ENCODE assay signal across 8 cellular contexts in the genomic region with DNA sequence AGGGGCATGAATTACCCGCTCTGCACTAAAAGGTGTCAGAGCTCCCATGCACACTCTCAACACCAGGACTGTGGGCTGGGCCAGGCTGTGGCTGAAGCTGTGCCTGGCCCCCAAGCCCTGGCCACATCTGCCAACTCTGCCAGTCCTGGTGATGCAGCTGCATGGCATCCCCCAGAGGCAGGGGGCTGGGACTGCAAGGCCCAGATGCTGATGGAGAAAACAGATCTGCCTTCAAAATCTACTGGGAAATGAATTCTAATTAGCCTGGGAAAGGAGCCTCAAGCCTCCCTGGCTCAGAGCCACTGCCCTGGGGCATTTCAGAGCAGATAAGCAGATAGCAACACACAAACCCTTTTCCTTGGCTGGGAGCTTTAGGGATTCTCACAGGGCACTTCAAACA. TPM values are rescaled to one million over a fixed set of nuclear protein-coding genes. Genes with fewer than 3 reads are reported as not detected.
DNase-seq lines count a peak whose midpoint lies in the region; TF ChIP-seq lines count a peak whose summit lies in the region.
"Had no signal": no experiment of that assay in that cellular context is flagged by ENCODE, and none has a peak within 500 bp of the region (broad histone marks: within the 10 kb centered on the region; RNA-seq: fewer than 3 reads in every experiment).

No MANE protein-coding gene starts in this region.

- H3K27ac ChIP-seq in BLaER1 treated with 17β-estradiol and CSF1 and Interleukin-3, amounts not matched to agents 10 nM and 100 nM: peak overlapping the region in 2 of 11 experiments; percentile 26 to 40; a peak in 2 of 22 replicates
- peak overlapping the region; percentile 77 for H3K27ac ChIP-seq in caudate nucleus (ENCODE audit: low read depth, low read length)
- H3K27ac ChIP-seq: thyroid gland had no signal

- peaks cover 2 to 5% of the 10 kb centered on the region in 2 donors for H3K36me3 Mint-ChIP-seq in CD14-positive monocyte

- no peak for TF ChIP-seq CTCF in CD14-positive monocyte (IDR thresholded peaks at IDR 0.05)

- H3K4me1 Mint-ChIP-seq in CD14-positive monocyte: peaks cover 10% of the 10 kb centered on the region

- peaks cover 0 to 3% (median 0%) of the 10 kb centered on the region in 7 donors for H3K9me3 Mint-ChIP-seq in CD14-positive monocyte

- H3K4me1 ChIP-seq in BLaER1 treated with 17β-estradiol and CSF1 and Interleukin-3, amounts not matched to agents 10 nM and 100 nM: peaks cover 58 to 93% (median 88%) of the 10 kb centered on the region in 10 experiments

- H3K27me3 Mint-ChIP-seq in CD14-positive monocyte (ENCODE audit: low read depth in 3 of 3): peaks cover 22 to 41% (median 38%) of the 10 kb centered on the region in 3 donors

- DNase-seq in M059J (ENCODE audit: low read depth) (peak; percentile 81), caudate nucleus (lab: John Stamatoyannopoulos, UW) (peak in 59 of 61 donors; percentile 11 to 86 (median 67)), NCI-H82 treated with DMSO at 0.1 percent for 48 hours (lab: John Stamatoyannopoulos, UW; ENCODE audit: unreplicated experiment) (no peak), CD14-positive monocyte (ENCODE audit: low spot score) (no peak)
- no peak for DNase-seq in stimulated activated naive CD4-positive, alpha-beta T cell treated with Interleukin-2 at 50 U/mL for 16 hours (lab: John Stamatoyannopoulos, UW)
- DNase-seq: activated CD4-positive, alpha-beta T cell treated with anti-CD3 and anti-CD28 coated beads for 4 hours; thyroid gland had no signal

- H3K36me3 ChIP-seq in BLaER1 treated with 17β-estradiol and CSF1 and Interleukin-3, amounts not matched to agents 10 nM and 100 nM: peaks cover 0 to 24% (median 0%) of the 10 kb centered on the region in 11 experiments; a peak in 5 of 22 replicates
- H3K36me3 ChIP-seq: thyroid gland had no signal

- H3K4me2 ChIP-seq in BLaER1 treated with 17β-estradiol and CSF1 and Interleukin-3, amounts not matched to agents 10 nM and 100 nM: peak overlapping the region; percentile 2 to 99 (median 93); a peak in 18 of 22 replicates

- peak overlapping the region in 2 of 10 experiments; percentile 84 to 91; a peak in 5 of 20 replicates for H3K4me3 ChIP-seq in BLaER1 treated with 17β-estradiol and CSF1 and Interleukin-3, amounts not matched to agents 10 nM and 100 nM
- H3K4me3 ChIP-seq: thyroid gland had no signal

- H3K27ac Mint-ChIP-seq in CD14-positive monocyte: no peak overlapping the region

- intact Hi-C loops in CD14-positive monocyte (cut with micrococcal nuclease): no loop called here

- no peaks in the 10 kb centered on the region for H3K9me3 ChIP-seq in BLaER1 treated with 17β-estradiol and CSF1 and Interleukin-3, amounts not matched to agents 10 nM and 100 nM (replicated peaks in 1 of 11)
- H3K9me3 ChIP-seq: thyroid gland had no signal

- H3K4me3 Mint-ChIP-seq in CD14-positive monocyte: no peak overlapping the region

- H3K9ac ChIP-seq in BLaER1 treated with 17β-estradiol and CSF1 and Interleukin-3, amounts not matched to agents 10 nM and 100 nM: peak overlapping the region in 5 of 11 experiments; percentile 1 to 88 (median 79); a peak in 8 of 22 replicates

- H3K27me3 ChIP-seq in BLaER1 treated with 17β-estradiol and CSF1 and Interleukin-3, amounts not matched to agents 10 nM and 100 nM: peaks cover 0 to 16% (median 0%) of the 10 kb centered on the region in 11 experiments; a peak in 4 of 22 replicates
- H3K27me3 ChIP-seq: thyroid gland had no signal

- peaks cover 0 to 13% (median 0%) of the 10 kb centered on the region in 11 experiments; a peak in 3 of 22 replicates for H4K20me1 ChIP-seq in BLaER1 treated with 17β-estradiol and CSF1 and Interleukin-3, amounts not matched to agents 10 nM and 100 nM

RNA-seq across cellular contexts. Expression of gene CHST6, which starts 3.4 kb away (rescaled TPM):
- total RNA-seq in M059J (2014; rRNA removed; shearing (Covaris generic)): 0.98 and 1.4 TPM in 2 replicates
- polyA plus RNA-seq in CD14-positive monocyte: not detected

RNA-seq across cellular contexts. Expression of gene TMEM170A, which starts 27.4 kb away (rescaled TPM):
- 17.5 and 27.5 TPM in 2 replicates for total RNA-seq in M059J (2014; rRNA removed; shearing (Covaris generic))
- 10 to 100 TPM; 25.4 to 31.6 TPM for polyA plus RNA-seq in CD14-positive monocyte

RNA-seq across cellular contexts. Expression of gene CHST5, which starts 44.0 kb away (rescaled TPM):
- total RNA-seq in M059J (2014; rRNA removed; shearing (Covaris generic)): not detected in 2 replicates
- polyA plus RNA-seq in CD14-positive monocyte: not detected

RNA-seq across cellular contexts. Expression of gene CFDP1, which starts 58.6 kb away (rescaled TPM):
- 91.3 and 111 TPM in 2 replicates for total RNA-seq in M059J (2014; rRNA removed; shearing (Covaris generic))
- polyA plus RNA-seq in CD14-positive monocyte: 10 to 100 TPM; 19.0 to 23.2 TPM

Comparison
In these comparisons a context has a peak if more than half of its experiments do, and no peak if none do; other contexts are left out.
1. DNase-seq: peak in M059J (single experiment) and caudate nucleus (59 of 61); none in NCI-H82 treated with DMSO at 0.1 percent for 48 hours (single experiment), CD14-positive monocyte (single experiment) and stimulated activated naive CD4-positive, alpha-beta T cell treated with Interleukin-2 at 50 U/mL for 16 hours (single experiment).